ENCODE assay signal across 7 cellular contexts in genomic region chr3:194013928-194014327, GRCh38.
"Had no signal": no experiment of that assay in that cellular context is flagged by ENCODE, and none has a peak within 500 bp of the region (broad histone marks: within the 10 kb centered on the region; RNA-seq: fewer than 3 reads in every experiment).

No MANE protein-coding gene starts in this region.

- H3K4me3 Mint-ChIP-seq: IgD-negative memory B cell had no signal

- DNase-seq: IMR-90, KBM-7, KG1 had no signal

- H3K36me3 Mint-ChIP-seq: IgD-negative memory B cell had no signal

- ATAC-seq: HepG2, K562 had no signal

- H3K4me3 ChIP-seq: K562 had no signal

- H3K9me3 Mint-ChIP-seq: IgD-negative memory B cell had no signal

- H3K27ac ChIP-seq: HL-60 had no signal

- H3K27ac Mint-ChIP-seq: IgD-negative memory B cell had no signal
